Comparison of ENCODE assay signal across 23 cellular contexts in the genomic region with DNA sequence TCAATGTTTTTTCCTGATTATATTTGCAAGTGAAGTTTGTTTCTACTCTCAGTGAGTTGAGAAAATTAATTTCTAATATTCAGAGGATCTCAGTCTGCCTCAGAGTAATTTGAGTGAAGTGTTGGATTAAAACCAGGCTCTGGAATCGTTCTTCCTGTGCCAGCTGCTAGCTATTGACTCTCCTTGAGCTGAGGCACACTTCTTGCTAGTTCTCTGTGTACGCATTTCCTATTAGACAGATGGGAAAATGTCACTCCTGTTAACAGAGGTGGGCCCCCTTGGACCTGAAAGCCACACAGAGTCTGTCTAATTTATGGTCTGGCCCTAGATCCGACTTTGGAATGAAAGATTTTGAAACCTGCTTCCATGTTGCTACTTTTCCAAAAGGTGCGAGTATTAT.
DNase-seq lines count a peak whose midpoint lies in the region; ATAC-seq and TF ChIP-seq lines count a peak whose summit lies in the region.
"Had no signal": no experiment of that assay in that cellular context is flagged by ENCODE, and none has a peak within 500 bp of the region (broad histone marks: within the 10 kb centered on the region; RNA-seq: fewer than 3 reads in every experiment).

No MANE protein-coding gene starts in this region.

- H3K9me2 ChIP-seq in Karpas-422 (replicated peaks; ENCODE audit: insufficient read depth, low read length), result no peaks in the 10 kb centered on the region

- no peak overlapping the region for H3K9ac ChIP-seq in SK-N-MC (ENCODE audit: insufficient read length)
- H3K9ac ChIP-seq in Karpas-422 (ENCODE audit: low read length), result no peak overlapping the region
- H3K9ac ChIP-seq: KMS-11 had no signal

- no peak for ATAC-seq in aorta (ENCODE audit: low FRiP score)
- ATAC-seq: activated T-helper 17 cell treated with anti-CD3 and anti-CD28 coated beads, Interleukin-2, amount 50 U/mL, for 72 hours; effector memory CD8-positive, alpha-beta T cell; right cardiac atrium had no signal

- no peaks in the 10 kb centered on the region for H3K27me3 Mint-ChIP-seq in mesothelial cell of epicardium (ENCODE audit: low read depth)
- H3K27me3 Mint-ChIP-seq: activated naive CD8-positive, alpha-beta T cell treated with anti-CD3 and anti-CD28 coated beads for 36 hours; brain had no signal

- no peaks in the 10 kb centered on the region for H3K36me3 ChIP-seq in SK-N-MC (ENCODE audit: insufficient read depth, low read length)
- H3K36me3 ChIP-seq in Karpas-422 (ENCODE audit: insufficient read depth, low read length), result no peaks in the 10 kb centered on the region
- no peaks in the 10 kb centered on the region for H3K36me3 ChIP-seq in aorta (ENCODE audit: control insufficient read depth in 1 of 2, insufficient read depth in 2 of 2, low read length in 1 of 2)

- H3K4me2 ChIP-seq in Karpas-422 (ENCODE audit: low read depth, low read length, poor library complexity, severe bottlenecking), result no peak overlapping the region
- H3K4me2 ChIP-seq: KMS-11 had no signal

- DNase-seq in DMS53 (lab: John Stamatoyannopoulos, UW) (peak; percentile 7), DMS53 treated with DMSO at 0.1 percent for 48 hours (lab: John Stamatoyannopoulos, UW; ENCODE audit: unreplicated experiment) (no peak), NCI-H2171 (lab: John Stamatoyannopoulos, UW) (peak; percentile 64), SK-N-MC (ENCODE audit: low read depth, low spot score) (no peak), Karpas-422 (no peak), mesothelial cell of epicardium (ENCODE audit: low spot score in 2 of 2, unreplicated experiment in 2 of 2) (no peak), aorta (no peak)
- no peak for DNase-seq in stimulated activated CD4-positive, alpha-beta T cell treated with anti-CD3 and anti-CD28 coated beads, Interleukin-4, amount 100 ng/mL, for 1 hour
- DNase-seq: activated CD4-positive, alpha-beta T cell treated with anti-CD3 and anti-CD28 coated beads for 4 hours; activated naive CD8-positive, alpha-beta T cell treated with anti-CD3 and anti-CD28 coated beads for 36 hours; Calu3; effector memory CD8-positive, alpha-beta T cell; GF-D8; H7; kidney; NCI-H2227 treated with DMSO at 0.1 percent for 48 hours; right cardiac atrium; SW 1271 had no signal

- peaks cover 19% of the 10 kb centered on the region for H3K4me1 Mint-ChIP-seq in mesothelial cell of epicardium
- H3K4me1 Mint-ChIP-seq: activated T-helper 17 cell treated with anti-CD3 and anti-CD28 coated beads, Interleukin-2, amount 50 U/mL, for 72 hours had no signal

- no peak overlapping the region for H2AFZ ChIP-seq in Karpas-422 (ENCODE audit: low read length)

- H3K27ac ChIP-seq in SK-N-MC, result peak overlapping the region; percentile 5; the same call in 1 of the 2 replicates
- no peak overlapping the region for H3K27ac ChIP-seq in Karpas-422 (ENCODE audit: low read length)
- H3K27ac ChIP-seq in aorta (ENCODE audit: low read depth in 1 of 2, low read length in 2 of 2), result no peak overlapping the region
- H3K27ac ChIP-seq: KMS-11, RWPE1 had no signal

- TF ChIP-seq CTCF in mesothelial cell of epicardium (IDR thresholded peaks at IDR 0.05; ENCODE audit: unreplicated experiment), result no peak

- peaks cover 3% of the 10 kb centered on the region for H3K36me3 Mint-ChIP-seq in mesothelial cell of epicardium
- H3K36me3 Mint-ChIP-seq: activated naive CD8-positive, alpha-beta T cell treated with anti-CD3 and anti-CD28 coated beads for 36 hours had no signal

- no peaks in the 10 kb centered on the region for H3K9me3 ChIP-seq in SK-N-MC (ENCODE audit: low read depth, low read length)
- no peaks in the 10 kb centered on the region for H3K9me3 ChIP-seq in Karpas-422 (ENCODE audit: low read length)
- H3K9me3 ChIP-seq in aorta (ENCODE audit: control insufficient read depth, low read length), result no peaks in the 10 kb centered on the region

- no peaks in the 10 kb centered on the region for H4K20me1 ChIP-seq in Karpas-422 (ENCODE audit: insufficient read depth, low read depth, low read length)

- intact Hi-C loops in aorta (cut with DNase I), result no loop called here

- H3K27me3 ChIP-seq in Karpas-422 (ENCODE audit: low read length) (no peaks in the 10 kb centered on the region), aorta (ENCODE audit: control insufficient read depth in 1 of 2, insufficient read depth in 2 of 2, low read length in 1 of 2) (no peaks in the 10 kb centered on the region)

- H3K4me3 Mint-ChIP-seq in mesothelial cell of epicardium, result no peak overlapping the region
- H3K4me3 Mint-ChIP-seq: activated naive CD8-positive, alpha-beta T cell treated with anti-CD3 and anti-CD28 coated beads for 36 hours; activated T-helper 17 cell treated with anti-CD3 and anti-CD28 coated beads, Interleukin-2, amount 50 U/mL, for 72 hours; brain; effector memory CD8-positive, alpha-beta T cell had no signal

- H3K9me3 Mint-ChIP-seq in mesothelial cell of epicardium, result no peaks in the 10 kb centered on the region
- H3K9me3 Mint-ChIP-seq: activated naive CD8-positive, alpha-beta T cell treated with anti-CD3 and anti-CD28 coated beads for 36 hours; activated T-helper 17 cell treated with anti-CD3 and anti-CD28 coated beads, Interleukin-2, amount 50 U/mL, for 72 hours; effector memory CD8-positive, alpha-beta T cell had no signal

- H3K27ac Mint-ChIP-seq in mesothelial cell of epicardium, result no peak overlapping the region
- H3K27ac Mint-ChIP-seq: activated naive CD8-positive, alpha-beta T cell treated with anti-CD3 and anti-CD28 coated beads for 36 hours; activated T-helper 17 cell treated with anti-CD3 and anti-CD28 coated beads, Interleukin-2, amount 50 U/mL, for 72 hours; brain; effector memory CD8-positive, alpha-beta T cell had no signal

- H3K4me3 ChIP-seq in SK-N-MC (no peak overlapping the region), Karpas-422 (ENCODE audit: low read length) (no peak overlapping the region), aorta (ENCODE audit: low read length in 2 of 2) (no peak overlapping the region)
- H3K4me3 ChIP-seq: lung had no signal

- no peaks in the 10 kb centered on the region for H3K4me1 ChIP-seq in Karpas-422 (ENCODE audit: low read length)
- no peaks in the 10 kb centered on the region for H3K4me1 ChIP-seq in aorta (ENCODE audit: control insufficient read depth in 1 of 2, insufficient read depth in 2 of 2, low read length in 2 of 2)

- 62 to 65% methylated on average over 4 of the region's 4 CpGs for WGBS in aorta, 2 donors

- no peaks in the 10 kb centered on the region for H3K79me2 ChIP-seq in Karpas-422 (ENCODE audit: low read length)

Comparison
In these comparisons a context has a peak if more than half of its experiments do, and no peak if none do; other contexts are left out.
1. DNase-seq: peak in DMS53 (single experiment) and NCI-H2171 (single experiment); none in DMS53 treated with DMSO at 0.1 percent for 48 hours (single experiment), SK-N-MC (single experiment), Karpas-422 (single experiment), mesothelial cell of epicardium (0 of 2), stimulated activated CD4-positive, alpha-beta T cell treated with anti-CD3 and anti-CD28 coated beads, Interleukin-4, amount 100 ng/mL, for 1 hour (single experiment) and aorta (0 of 2).